2 cellular contexts compared by ENCODE assay signal in the genomic region with DNA sequence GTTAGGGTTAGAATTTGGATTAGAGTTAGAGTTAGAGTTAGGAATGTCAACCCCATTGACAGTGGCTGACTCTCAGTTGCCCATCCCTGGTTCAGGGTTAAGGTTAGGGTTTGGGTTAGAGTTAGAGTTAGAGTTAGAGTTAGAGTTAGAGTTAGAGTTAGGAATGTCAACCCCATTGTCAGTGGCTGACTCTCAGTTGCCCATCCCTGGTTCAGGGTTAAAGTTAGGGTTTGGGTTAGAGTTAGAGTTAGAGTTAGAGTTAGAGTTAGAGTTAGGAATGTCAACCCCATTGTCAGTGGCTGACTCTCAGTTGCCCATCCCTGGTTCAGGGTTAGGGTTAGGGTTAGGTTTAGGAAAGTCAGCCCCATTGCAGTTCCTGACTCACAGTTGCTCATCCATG. TPM values are rescaled to one million over a fixed set of nuclear protein-coding genes. Genes with fewer than 3 reads are reported as not detected.
"Had no signal": no experiment of that assay in that cellular context is flagged by ENCODE, and none has a peak within 500 bp of the region (broad histone marks: within the 10 kb centered on the region; RNA-seq: fewer than 3 reads in every experiment).

No MANE protein-coding gene starts in this region.

RNA-seq across cellular contexts. Expression of a gene that starts 8.6 kb away (rescaled TPM):
- total RNA-seq: G401, GM12878 had no signal
- polyA plus RNA-seq: GM12878 had no signal
